Comparison of ENCODE assay signal across 27 cellular contexts in the genomic region with DNA sequence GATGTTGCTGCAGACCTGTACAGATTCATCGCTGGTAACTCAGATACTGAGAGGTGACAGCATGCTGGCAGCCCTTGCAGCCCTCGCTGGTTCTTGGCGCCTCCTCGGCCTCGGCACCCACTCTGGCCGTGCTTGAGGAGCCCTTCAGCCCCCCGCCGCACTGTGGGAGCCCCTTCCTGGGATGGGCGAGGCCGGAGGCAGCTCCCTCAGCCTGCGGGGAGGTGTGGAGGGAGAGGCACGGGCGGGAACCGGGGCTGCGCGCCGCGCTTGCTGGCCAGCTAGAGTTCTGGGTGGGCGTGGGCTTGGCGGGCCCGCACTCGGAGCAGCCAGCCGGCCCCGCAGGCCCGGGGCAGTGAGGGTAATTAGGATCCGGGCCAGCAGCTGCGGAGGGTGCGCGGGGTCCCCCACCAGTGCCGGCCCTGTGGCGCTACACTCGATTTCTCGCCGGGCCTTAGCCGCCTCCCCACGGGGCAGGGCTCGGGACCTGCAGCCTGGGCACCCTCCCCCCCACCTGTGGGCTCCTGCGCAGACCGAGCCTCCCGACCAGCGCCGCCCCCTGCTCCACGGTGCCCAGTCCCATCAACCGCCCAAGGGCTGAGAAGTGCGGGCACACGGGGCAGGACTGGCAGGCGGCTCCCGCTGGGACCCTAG. TPM values are rescaled to one million over a fixed set of nuclear protein-coding genes. Genes with fewer than 3 reads are reported as not detected.
DNase-seq lines count a peak whose midpoint lies in the region; ATAC-seq, FAIRE-seq and TF ChIP-seq lines count a peak whose summit lies in the region.
"Had no signal": no experiment of that assay in that cellular context is flagged by ENCODE, and none has a peak within 500 bp of the region (broad histone marks: within the 10 kb centered on the region; RNA-seq: fewer than 3 reads in every experiment).

No MANE protein-coding gene starts in this region.

- no peak for FAIRE-seq in kidney (lab: Jason Lieb, UNC)
- FAIRE-seq: A549, GM12891, GM18507, H54 had no signal

- no peak overlapping the region for H3K27ac ChIP-seq in kidney (ENCODE audit: low read depth in 2 of 2, low read length in 2 of 2)
- H3K27ac ChIP-seq: A549; BLaER1 treated with 17β-estradiol and CSF1 and Interleukin-3, amounts not matched to agents 10 nM and 100 nM had no signal

- H3K4me3 Mint-ChIP-seq in stimulated activated naive CD8-positive, alpha-beta T cell treated with anti-CD3 and anti-CD28 coated beads, Interleukin-15, amount 100 ng/mL, for 72 hours, result no peak overlapping the region
- no peak overlapping the region for H3K4me3 Mint-ChIP-seq in stimulated activated naive B cell treated with anti-CD40 and anti-IgM and Interleukin-4, amounts not matched to agents 10 μg/mL and 1 μg/mL and 100 μg/mL, for 72 hours
- no peak overlapping the region for H3K4me3 Mint-ChIP-seq in activated CD8-positive, alpha-beta T cell treated with anti-CD3 and anti-CD28 coated beads for 36 hours
- H3K4me3 Mint-ChIP-seq: CD4-positive, alpha-beta memory T cell; HFFc6 had no signal

- intact Hi-C loops in kidney (cut with DNase I), result no loop called here
- intact Hi-C loops in activated CD8-positive, alpha-beta T cell treated with anti-CD3 and anti-CD28 coated beads for 36 hours (cut with micrococcal nuclease), result no loop called here

- H3K4me1 Mint-ChIP-seq in stimulated activated naive CD8-positive, alpha-beta T cell treated with anti-CD3 and anti-CD28 coated beads, Interleukin-15, amount 100 ng/mL, for 72 hours, result no peaks in the 10 kb centered on the region
- no peaks in the 10 kb centered on the region for H3K4me1 Mint-ChIP-seq in stimulated activated naive B cell treated with anti-CD40 and anti-IgM and Interleukin-4, amounts not matched to agents 10 μg/mL and 1 μg/mL and 100 μg/mL, for 72 hours
- H3K4me1 Mint-ChIP-seq in activated CD8-positive, alpha-beta T cell treated with anti-CD3 and anti-CD28 coated beads for 36 hours (ENCODE audit: low read depth), result no peaks in the 10 kb centered on the region

- H3K4me3 ChIP-seq in kidney (ENCODE audit: low read length in 2 of 2), result no peak overlapping the region
- H3K4me3 ChIP-seq: A549; BLaER1 treated with 17β-estradiol and CSF1 and Interleukin-3, amounts not matched to agents 10 nM and 100 nM; HAP-1 had no signal

- CTCF ChIA-PET in activated CD8-positive, alpha-beta T cell treated with anti-CD3 and anti-CD28 coated beads for 36 hours (lab: Charles Lee), result interaction anchor here (1.3 kb wide), 1 partner anchor 12 kb away, joined by 3 read pairs; no protein-coding TSS in a partner anchor

- H3K36me3 Mint-ChIP-seq in stimulated activated naive B cell treated with anti-CD40 and anti-IgM and Interleukin-4, amounts not matched to agents 10 μg/mL and 1 μg/mL and 100 μg/mL, for 72 hours, result no peaks in the 10 kb centered on the region
- H3K36me3 Mint-ChIP-seq in activated CD8-positive, alpha-beta T cell treated with anti-CD3 and anti-CD28 coated beads for 36 hours (ENCODE audit: low read depth), result no peaks in the 10 kb centered on the region
- H3K36me3 Mint-ChIP-seq: CD4-positive, alpha-beta memory T cell had no signal

- peaks cover 15% of the 10 kb centered on the region for H3K27me3 Mint-ChIP-seq in stimulated activated naive CD8-positive, alpha-beta T cell treated with anti-CD3 and anti-CD28 coated beads, Interleukin-15, amount 100 ng/mL, for 72 hours
- H3K27me3 Mint-ChIP-seq in stimulated activated naive B cell treated with anti-CD40 and anti-IgM and Interleukin-4, amounts not matched to agents 10 μg/mL and 1 μg/mL and 100 μg/mL, for 72 hours, result peaks cover 9 to 13% of the 10 kb centered on the region in 2 donors
- H3K27me3 Mint-ChIP-seq in activated CD8-positive, alpha-beta T cell treated with anti-CD3 and anti-CD28 coated beads for 36 hours, result peaks cover 7% of the 10 kb centered on the region

- no peak for DNase-seq in stimulated activated naive CD8-positive, alpha-beta T cell treated with anti-CD3 and anti-CD28 coated beads, Interleukin-15, amount 100 ng/mL, for 72 hours
- no peak for DNase-seq in stimulated activated naive CD8-positive, alpha-beta T cell treated with anti-CD3 and anti-CD28 coated beads, Interleukin-15, Interleukin-2, amounts not matched to agents 100 U/mL and 50 U/mL, for 24 hours
- DNase-seq in kidney, result peak; percentile 71
- DNase-seq in stimulated activated naive B cell treated with anti-CD40 and anti-IgM and Interleukin-4, amounts not matched to agents 10 μg/mL and 1 μg/mL and 100 μg/mL, for 72 hours, result no peak
- no peak for DNase-seq in activated CD8-positive, alpha-beta T cell treated with anti-CD3 and anti-CD28 coated beads for 36 hours
- DNase-seq in hippocampal formation (lab: John Stamatoyannopoulos, UW), result no peak
- DNase-seq: 8988T; ACHN; AML-193; BE2C; Calu3; CD4-positive, alpha-beta memory T cell; COR-L47; DMS53; DMS79 treated with DMSO at 0.1 percent for 48 hours; GF-D8; GOT3; HFFc6 had no signal

- no peaks in the 10 kb centered on the region for H3K9me3 Mint-ChIP-seq in stimulated activated naive CD8-positive, alpha-beta T cell treated with anti-CD3 and anti-CD28 coated beads, Interleukin-15, amount 100 ng/mL, for 72 hours
- H3K9me3 Mint-ChIP-seq in stimulated activated naive B cell treated with anti-CD40 and anti-IgM and Interleukin-4, amounts not matched to agents 10 μg/mL and 1 μg/mL and 100 μg/mL, for 72 hours, result peaks cover 0 to 1% of the 10 kb centered on the region in 2 donors
- no peaks in the 10 kb centered on the region for H3K9me3 Mint-ChIP-seq in activated CD8-positive, alpha-beta T cell treated with anti-CD3 and anti-CD28 coated beads for 36 hours
- H3K9me3 Mint-ChIP-seq: CD4-positive, alpha-beta memory T cell had no signal

- no peaks in the 10 kb centered on the region for H3K4me1 ChIP-seq in kidney (ENCODE audit: control insufficient read depth in 1 of 2, insufficient read depth in 1 of 2, low read depth in 1 of 2, low read length in 2 of 2)
- H3K4me1 ChIP-seq: A549; BE2C; BLaER1 treated with 17β-estradiol and CSF1 and Interleukin-3, amounts not matched to agents 10 nM and 100 nM; HAP-1 had no signal

- no peak overlapping the region for H3K9ac ChIP-seq in kidney (ENCODE audit: low read length in 2 of 2)
- H3K9ac ChIP-seq: BLaER1 treated with 17β-estradiol and CSF1 and Interleukin-3, amounts not matched to agents 10 nM and 100 nM had no signal

- no peak overlapping the region for H3K27ac Mint-ChIP-seq in stimulated activated naive CD8-positive, alpha-beta T cell treated with anti-CD3 and anti-CD28 coated beads, Interleukin-15, amount 100 ng/mL, for 72 hours
- peak overlapping the region; percentile 10 for H3K27ac Mint-ChIP-seq in stimulated activated naive B cell treated with anti-CD40 and anti-IgM and Interleukin-4, amounts not matched to agents 10 μg/mL and 1 μg/mL and 100 μg/mL, for 72 hours
- H3K27ac Mint-ChIP-seq in activated CD8-positive, alpha-beta T cell treated with anti-CD3 and anti-CD28 coated beads for 36 hours, result no peak overlapping the region
- H3K27ac Mint-ChIP-seq: CD4-positive, alpha-beta memory T cell; HFFc6 had no signal

- no peak for TF ChIP-seq CTCF in kidney (IDR thresholded peaks at IDR 0.05; ENCODE audit: borderline replicate concordance, extremely low read depth, insufficient read depth)
- no peak for TF ChIP-seq CTCF in activated CD8-positive, alpha-beta T cell treated with anti-CD3 and anti-CD28 coated beads for 36 hours (IDR thresholded peaks at IDR 0.05)

- ATAC-seq in stimulated activated naive CD8-positive, alpha-beta T cell treated with anti-CD3 and anti-CD28 coated beads, Interleukin-15, amount 100 ng/mL, for 72 hours, result peak; percentile 79
- ATAC-seq in stimulated activated naive CD8-positive, alpha-beta T cell treated with anti-CD3 and anti-CD28 coated beads, Interleukin-15, Interleukin-2, amounts not matched to agents 100 U/mL and 50 U/mL, for 24 hours, result no peak
- no peak for ATAC-seq in stimulated activated naive B cell treated with anti-CD40 and anti-IgM and Interleukin-4, amounts not matched to agents 10 μg/mL and 1 μg/mL and 100 μg/mL, for 72 hours (replicated peaks)
- ATAC-seq in activated CD8-positive, alpha-beta T cell treated with anti-CD3 and anti-CD28 coated beads for 36 hours, result no peak
- ATAC-seq in HG03354 (IDR thresholded peaks at IDR 0.05; ENCODE audit: poor library complexity, severe bottlenecking, unreplicated experiment), result no peak
- ATAC-seq: A549 had no signal

- no peaks in the 10 kb centered on the region for H3K36me3 ChIP-seq in kidney (ENCODE audit: control insufficient read depth in 1 of 2, insufficient read depth in 2 of 2, low read length in 2 of 2)
- H3K36me3 ChIP-seq: BE2C; BLaER1 treated with 17β-estradiol and CSF1 and Interleukin-3, amounts not matched to agents 10 nM and 100 nM; HAP-1 had no signal

- POLR2A ChIA-PET in activated CD8-positive, alpha-beta T cell treated with anti-CD3 and anti-CD28 coated beads for 36 hours (lab: Charles Lee), result interaction anchor here (3.5 kb wide), 1 partner anchor 12 kb away, joined by 14 read pairs; a partner anchor contains a TSS

- H3K9me3 ChIP-seq in kidney (ENCODE audit: control insufficient read depth in 1 of 2, low read length in 2 of 2), result no peaks in the 10 kb centered on the region
- H3K9me3 ChIP-seq: A549, HAP-1 had no signal

RNA-seq across cellular contexts. Expression of a gene that starts 12.2 kb away (rescaled TPM):
- total RNA-seq in kidney, result 31.8 TPM
- polyA plus RNA-seq in kidney (ENCODE audit: insufficient read depth, low read depth, low replicate concordance), result 15.2 TPM
- total RNA-seq in activated CD8-positive, alpha-beta T cell treated with anti-CD3 and anti-CD28 coated beads for 36 hours, result 10 to 100 TPM; 47.9 to 48.1 TPM

RNA-seq across cellular contexts. Expression of a gene that starts 13.2 kb away (rescaled TPM):
- not detected for total RNA-seq in kidney
- not detected for polyA plus RNA-seq in kidney (ENCODE audit: insufficient read depth, low read depth, low replicate concordance)
- not detected for total RNA-seq in activated CD8-positive, alpha-beta T cell treated with anti-CD3 and anti-CD28 coated beads for 36 hours
- total RNA-seq: Calu3; CD4-positive, alpha-beta memory T cell; Daoy; G401; HFFc6 had no signal
- polyA plus RNA-seq: A549; CD4-positive, alpha-beta memory T cell had no signal
